26 cellular contexts compared by ENCODE assay signal in genomic region chr12:32178341-32179010, GRCh38.
DNase-seq lines count a peak whose midpoint lies in the region; ATAC-seq and TF ChIP-seq lines count a peak whose summit lies in the region.
"Had no signal": no experiment of that assay in that cellular context is flagged by ENCODE, and none has a peak within 500 bp of the region (broad histone marks: within the 10 kb centered on the region; RNA-seq: fewer than 3 reads in every experiment).

No MANE protein-coding gene starts in this region.

- H3K27me3 ChIP-seq in SK-N-SH (ENCODE audit: insufficient read depth) (no peaks in the 10 kb centered on the region), liver (ENCODE audit: control insufficient read depth in 4 of 4, insufficient read depth in 4 of 4, low read length in 3 of 4) (no peaks in the 10 kb centered on the region)
- H3K27me3 ChIP-seq: brain microvascular endothelial cell, foreskin keratinocyte, hepatocyte, SJSA1, stomach had no signal

- H3K27ac ChIP-seq in SK-N-SH (ENCODE audit: low read depth in 2 of 2, low read length in 1 of 2) (peak overlapping the region in 1 of 2 experiments; percentile 79; a peak in 2 of 4 replicates), liver (ENCODE audit: low read depth in 1 of 2, low read length in 2 of 2) (no peak overlapping the region)
- H3K27ac ChIP-seq: brain microvascular endothelial cell, foreskin keratinocyte, hepatocyte, KMS-11, SJSA1, stomach had no signal

- H3K79me2 ChIP-seq in SK-N-SH (ENCODE audit: insufficient read depth), result peaks cover 15% of the 10 kb centered on the region; the same call in 1 of the 2 replicates

- ATAC-seq in SK-N-SH treated with all-trans-retinoic acid at 6 μM for 48 hours (no peak), GM21515 (IDR thresholded peaks at IDR 0.05; ENCODE audit: unreplicated experiment) (no peak)
- ATAC-seq: activated naive CD8-positive, alpha-beta T cell treated with anti-CD3 and anti-CD28 coated beads, Interleukin-2, amount 50 U/mL, for 24 hours; foreskin keratinocyte; right cardiac atrium had no signal

- H3K4me2 ChIP-seq in SK-N-SH, result no peak overlapping the region
- H3K4me2 ChIP-seq: hepatocyte, KMS-11 had no signal

- TF ChIP-seq CTCF in SK-N-SH (IDR thresholded peaks at IDR 0.05), result no peak
- TF ChIP-seq CTCF in liver (IDR thresholded peaks at IDR 0.05; ENCODE audit: low read depth, low read length, missing input control), result no peak

- TF ChIP-seq EP300 in SK-N-SH (IDR thresholded peaks at IDR 0.05; ENCODE audit: borderline replicate concordance in 1 of 2, low read depth in 1 of 2, low read length in 1 of 2), result 0 out of 4 replicates have a peak, but pooled peaks of 1 of the 2 experiments have one; percentile 62

- CTCF ChIA-PET in SK-N-SH (lab: Yijun Ruan, JAX), result interaction anchor here (0.7 to 1.9 kb wide), 4 partner anchors 10 to 118 kb away, joined by 3 to 6 read pairs (median 4); no protein-coding TSS in a partner anchor

- H3K9ac ChIP-seq in SK-N-SH, result no peak overlapping the region
- H3K9ac ChIP-seq in liver (ENCODE audit: low read depth in 1 of 2, low read length in 2 of 2), result no peak overlapping the region
- H3K9ac ChIP-seq: KMS-11 had no signal

- H3K9me3 ChIP-seq in SK-N-SH, result no peaks in the 10 kb centered on the region
- no peaks in the 10 kb centered on the region for H3K9me3 ChIP-seq in liver (ENCODE audit: control insufficient read depth in 4 of 4, low read length in 3 of 4)
- H3K9me3 ChIP-seq: Caco-2, SJSA1, stomach had no signal

- H3K36me3 ChIP-seq in SK-N-SH (replicated peaks in 1 of 2; ENCODE audit: control insufficient read depth in 1 of 2, insufficient read depth in 2 of 2, low read length in 1 of 2) (peaks cover 0 to 12% of the 10 kb centered on the region in 2 experiments), liver (ENCODE audit: control insufficient read depth in 4 of 4, insufficient read depth in 3 of 4, low read depth in 1 of 4, low read length in 3 of 4) (no peaks in the 10 kb centered on the region)
- H3K36me3 ChIP-seq: brain microvascular endothelial cell, stomach had no signal

- peak; percentile 10; the same call in 1 of the 2 replicates for TF ChIP-seq RAD21 in SK-N-SH (IDR thresholded peaks at IDR 0.05; ENCODE audit: low read length)
- no peak for TF ChIP-seq RAD21 in liver (IDR thresholded peaks at IDR 0.05)

- no peaks in the 10 kb centered on the region for H3K9me2 ChIP-seq in SK-N-SH

- H4K20me1 ChIP-seq in SK-N-SH (ENCODE audit: insufficient read depth), result no peaks in the 10 kb centered on the region; the same call in 1 of the 2 replicates

- no peak overlapping the region for H3K4me3 ChIP-seq in SK-N-SH (ENCODE audit: low read depth in 2 of 2, low read length in 1 of 2)
- no peak overlapping the region for H3K4me3 ChIP-seq in liver (ENCODE audit: low read depth in 1 of 3, low read length in 3 of 3)
- H3K4me3 ChIP-seq: hepatocyte, SJSA1, stomach had no signal

- WGBS in SK-N-SH (ENCODE audit: low lambda C conversion rate), result 93% methylated on average over 6 of the region's 6 CpGs
- WGBS in liver, result 71% methylated on average over 6 of the region's 6 CpGs

- H2AFZ ChIP-seq in SK-N-SH (ENCODE audit: low read depth), result no peak overlapping the region
- H2AFZ ChIP-seq: hepatocyte had no signal

- in situ Hi-C loops in KBM-7 (cut with MboI; ENCODE audit: low pct_unique_long_range_greater_than_20kb, low sequenced_read_pairs), result no loop called here

- POLR2A ChIA-PET in SK-N-SH (lab: Yijun Ruan, JAX), result interaction anchor here (0.7 kb wide), 1 partner anchor 71 kb away, joined by 4 read pairs; no protein-coding TSS in a partner anchor

- H3F3A ChIP-seq in SK-N-SH (replicated peaks; ENCODE audit: insufficient read depth), result peaks cover 4% of the 10 kb centered on the region

- H3K4me1 ChIP-seq in SK-N-SH (ENCODE audit: control insufficient read depth in 1 of 2, insufficient read depth in 2 of 2, low read depth in 1 of 2, low read length in 1 of 2) (peaks cover 6 to 27% of the 10 kb centered on the region in 2 experiments; a peak in 3 of 4 replicates), liver (ENCODE audit: control insufficient read depth in 4 of 4, insufficient read depth in 4 of 4, low read length in 3 of 4) (no peaks in the 10 kb centered on the region)
- H3K4me1 ChIP-seq: foreskin keratinocyte, stomach had no signal

- DNase-seq in SK-N-SH, result peak; percentile 32
- peak; percentile 89 for DNase-seq in SK-N-DZ (ENCODE audit: low spot score)
- DNase-seq in KBM-7, result no peak
- no peak for DNase-seq in HUDEP-2 (lab: John Stamatoyannopoulos, UW; ENCODE audit: unreplicated experiment in 76 of 76)
- no peak for DNase-seq in islet precursor cell
- DNase-seq: activated CD4-positive, alpha-beta memory T cell treated with anti-CD3 and anti-CD28 coated beads for 36 hours; activated gamma-delta T cell; activated naive CD8-positive, alpha-beta T cell treated with anti-CD3 and anti-CD28 coated beads, Interleukin-2, amount 50 U/mL, for 24 hours; brain microvascular endothelial cell; Caco-2; effector CD4-positive, alpha-beta T cell; EL; erythroblast; foreskin keratinocyte; H7; MV-4-11; NCI-H2227 treated with DMSO at 0.1 percent for 48 hours; right cardiac atrium; stomach; trophoblast cell had no signal

TF ChIP-seq in SK-N-SH, 30 proteins besides CTCF, POLR2A, EP300 and RAD21:
- TF ChIP-seq RCOR1 (IDR thresholded peaks at IDR 0.05; ENCODE audit: low read length), result peak; percentile 13; the same call in 1 of the 2 replicates
- no peak for TF ChIP-seq MAX (IDR thresholded peaks at IDR 0.05; ENCODE audit: low read depth)
- no peak for TF ChIP-seq NFIC (IDR thresholded peaks at IDR 0.05; ENCODE audit: borderline replicate concordance)
- no peak for TF ChIP-seq TEAD4 (IDR thresholded peaks at IDR 0.05; ENCODE audit: borderline replicate concordance, insufficient read depth)
- no peak for TF ChIP-seq FOXM1 (IDR thresholded peaks at IDR 0.05; ENCODE audit: low read depth)

TF ChIP-seq in SK-N-SH treated with all-trans-retinoic acid at 6 μM for 48 hours, 23 proteins besides CTCF, POLR2A, EP300 and RAD21:
- no peak for TF ChIP-seq CSDC2 (CRISPR knock-in tag; IDR thresholded peaks at IDR 0.05)
- TF ChIP-seq PATZ1 (CRISPR knock-in tag; IDR thresholded peaks at IDR 0.05; ENCODE audit: borderline replicate concordance), result no peak

TF ChIP-seq in liver, 16 proteins besides CTCF, POLR2A, EP300 and RAD21:
- peak in 1 of 2 donors; percentile 10 for TF ChIP-seq HNF4A (conservative IDR thresholded peaks at IDR 0.05)
- TF ChIP-seq RXRA (IDR thresholded peaks at IDR 0.05), result peak in 1 of 2 donors; percentile 45
- TF ChIP-seq SP1 (IDR thresholded peaks at IDR 0.05), result peak; percentile 26
- TF ChIP-seq JUND (IDR thresholded peaks at IDR 0.05), result no peak
TF ChIP-seq in liver: peak in this region for 3.

Comparison
In these comparisons a context has a peak if more than half of its experiments do, and no peak if none do; other contexts are left out.
1. DNase-seq: peak in SK-N-SH (single experiment) and SK-N-DZ (single experiment); none in KBM-7 (single experiment), HUDEP-2 (0 of 76) and islet precursor cell (single experiment).